ENCODE assay signal across 1 cellular context in the genomic region with DNA sequence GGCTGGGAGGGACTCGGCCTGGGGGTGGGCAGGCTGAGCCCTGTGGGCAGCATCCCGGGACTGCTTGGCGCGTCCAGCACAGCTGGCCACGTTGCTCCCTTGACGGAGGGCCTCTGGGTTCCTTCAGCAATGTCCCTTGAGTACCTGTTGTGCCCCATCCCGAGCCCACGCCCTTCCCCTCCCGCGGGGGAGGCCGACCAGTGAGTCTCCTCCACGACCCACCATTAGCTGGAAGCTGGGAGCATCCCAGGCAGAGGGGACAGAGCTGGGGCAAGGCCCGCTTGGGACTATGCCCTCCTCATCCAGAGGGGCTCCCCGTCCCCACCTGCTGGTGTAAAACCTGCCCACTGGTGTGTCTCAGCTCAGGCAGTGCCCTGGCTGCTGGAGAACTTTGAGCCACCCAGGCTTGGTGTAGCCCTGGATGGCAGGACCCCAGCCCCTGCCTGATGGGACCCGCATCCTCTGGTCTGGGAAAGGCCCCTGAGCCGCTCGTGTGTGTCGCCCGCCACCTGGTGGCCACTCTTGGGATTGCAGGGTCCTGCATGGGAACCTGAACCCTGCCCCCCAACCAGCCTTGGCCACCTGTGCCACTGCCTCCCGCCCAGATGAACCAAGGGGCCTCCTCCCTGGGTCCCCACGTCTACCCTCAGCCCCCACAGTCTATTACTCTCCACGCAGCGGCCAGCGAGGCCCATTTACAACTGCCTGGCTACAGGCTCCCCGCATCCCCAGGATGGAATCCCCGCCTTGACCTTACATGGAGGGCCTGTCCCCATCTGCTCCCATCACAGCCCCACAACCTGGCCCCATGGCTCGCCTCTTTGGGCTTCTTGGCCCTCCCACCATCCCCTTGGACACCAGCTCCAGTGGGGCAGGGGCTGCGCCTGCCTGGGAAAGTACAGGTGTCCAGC.
A peak's percentile ranks its signal among the peaks of the same experiment; 100 is the strongest.
TF ChIP-seq lines count a peak whose summit lies in the region.

No MANE protein-coding gene starts in this region.

TF ChIP-seq in WTC11, 78 proteins besides CTCF, POLR2A, EP300 and RAD21 (continued from another document):
- TF ChIP-seq KAT7 (CRISPR knock-in tag; IDR thresholded peaks at IDR 0.05; ENCODE audit: borderline replicate concordance) (no peak), OVOL2 (CRISPR knock-in tag; IDR thresholded peaks at IDR 0.05; ENCODE audit: borderline replicate concordance) (no peak), SMAD4 (CRISPR knock-in tag; IDR thresholded peaks at IDR 0.05) (no peak), ZNF232 (CRISPR knock-in tag; IDR thresholded peaks at IDR 0.05) (no peak), NR3C1 (CRISPR knock-in tag; conservative IDR thresholded peaks at IDR 0.05; ENCODE audit: low read depth) (no peak), ZNF121 (CRISPR knock-in tag; IDR thresholded peaks at IDR 0.05) (peak; percentile 87; the same call in 1 of the 2 replicates), ETV6 (CRISPR knock-in tag; IDR thresholded peaks at IDR 0.05) (0 out of 2 replicates have a peak, but pooled peaks have one; percentile 25), NFE2L1 (CRISPR knock-in tag; IDR thresholded peaks at IDR 0.05) (no peak), ZNF281 (CRISPR knock-in tag; IDR thresholded peaks at IDR 0.05) (0 out of 2 replicates have a peak, but pooled peaks have one; percentile 25), ELF4 (CRISPR knock-in tag; IDR thresholded peaks at IDR 0.05; ENCODE audit: low read depth) (no peak)
